9 cellular contexts compared by ENCODE assay signal in the genomic region with DNA sequence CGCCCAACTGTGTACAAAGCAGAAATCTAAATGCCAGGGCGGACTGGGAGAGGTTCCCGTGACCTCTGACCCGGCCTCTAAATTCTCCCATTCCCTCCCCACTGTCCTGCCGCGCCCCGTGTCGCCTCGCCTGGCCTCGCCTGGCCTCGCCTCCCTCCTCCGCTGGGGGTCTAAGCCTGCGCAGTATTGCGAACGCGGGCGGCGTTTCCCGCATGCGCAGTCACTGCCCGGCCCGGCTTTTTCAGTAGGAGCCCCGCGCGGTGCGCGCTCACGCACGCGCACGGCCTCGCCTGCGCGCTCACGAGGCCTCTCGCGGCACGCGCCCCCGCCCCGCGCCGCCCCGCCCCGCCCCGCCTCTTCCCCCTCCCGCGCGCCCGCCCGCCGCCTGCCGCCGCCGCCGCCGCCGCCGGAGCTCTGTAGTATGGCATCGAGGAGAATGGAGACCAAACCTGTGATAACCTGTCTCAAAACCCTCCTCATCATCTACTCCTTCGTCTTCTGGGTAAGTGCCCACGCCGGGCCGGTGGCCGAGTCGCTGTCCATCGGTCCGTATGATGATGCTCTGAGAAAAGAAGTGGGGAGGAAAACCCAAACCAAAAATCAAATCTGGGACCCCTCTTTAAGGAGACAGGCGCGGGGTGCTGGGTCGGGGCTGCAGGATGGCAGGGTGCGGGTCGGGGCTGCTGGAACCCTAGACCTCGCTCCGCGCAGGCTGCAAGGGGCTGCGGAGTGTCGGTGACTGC. TPM values are rescaled to one million over a fixed set of nuclear protein-coding genes. Genes with fewer than 3 reads are reported as not detected.
A peak's percentile ranks its signal among the peaks of the same experiment; 100 is the strongest.
DNase-seq lines count a peak whose midpoint lies in the region; ATAC-seq and TF ChIP-seq lines count a peak whose summit lies in the region.
"Had no signal": no experiment of that assay in that cellular context is flagged by ENCODE, and none has a peak within 500 bp of the region (broad histone marks: within the 10 kb centered on the region; RNA-seq: fewer than 3 reads in every experiment).

Gene TSPAN7, plus strand, starts transcription at position 417 of the 743 bp plus-strand sequence. Its CDS starts 5 bp downstream, at position 422.

- H3K36me3 ChIP-seq in psoas muscle (ENCODE audit: insufficient read depth in 1 of 2, low read depth in 1 of 2), result no peaks in the 10 kb centered on the region

- H3K4me1 ChIP-seq in right cardiac atrium (ENCODE audit: control insufficient read depth, insufficient read depth, low read length) (no peaks in the 10 kb centered on the region), psoas muscle (no peaks in the 10 kb centered on the region)

- no peaks in the 10 kb centered on the region for H3K4me1 Mint-ChIP-seq in Calu3 (ENCODE audit: low read depth, unreplicated experiment)
- H3K4me1 Mint-ChIP-seq in T-helper 2 cell treated with Interferon-gamma antibody and Interleukin-4, amounts not matched to agents 5 μg/mL and 100 μg/mL, for 36 hours (ENCODE audit: low read depth), result peaks cover 2% of the 10 kb centered on the region
- peaks cover 4% of the 10 kb centered on the region for H3K4me1 Mint-ChIP-seq in type B pancreatic cell (ENCODE audit: unreplicated experiment)

- no TSS peak for BruUV-seq in Calu3 (replicated peaks; lab: Mats Ljungman, UMichigan)

- H3K27ac ChIP-seq in angular gyrus (ENCODE audit: low read depth, low read length) (peak within 1 kb of the TSS; percentile 82), right cardiac atrium (ENCODE audit: low read length) (peak within 1 kb of the TSS; percentile 70), psoas muscle (peak within 1 kb of the TSS; percentile 86)

- H3K9me3 ChIP-seq in right cardiac atrium (ENCODE audit: control insufficient read depth, low read length), result no peaks in the 10 kb centered on the region
- no peaks in the 10 kb centered on the region for H3K9me3 ChIP-seq in psoas muscle

- H3K27me3 Mint-ChIP-seq in Calu3 (ENCODE audit: unreplicated experiment), result peaks cover 28% of the 10 kb centered on the region
- H3K27me3 Mint-ChIP-seq in T-helper 2 cell treated with Interferon-gamma antibody and Interleukin-4, amounts not matched to agents 5 μg/mL and 100 μg/mL, for 36 hours (ENCODE audit: low read depth), result peaks cover 14% of the 10 kb centered on the region
- peaks cover 5% of the 10 kb centered on the region for H3K27me3 Mint-ChIP-seq in type B pancreatic cell

- H3K36me3 Mint-ChIP-seq in Calu3 (ENCODE audit: insufficient read depth, unreplicated experiment) (peaks cover 6% of the 10 kb centered on the region), type B pancreatic cell (no peaks in the 10 kb centered on the region)
- H3K36me3 Mint-ChIP-seq in T-helper 2 cell treated with Interferon-gamma antibody and Interleukin-4, amounts not matched to agents 5 μg/mL and 100 μg/mL, for 36 hours (ENCODE audit: low read depth), result no peaks in the 10 kb centered on the region

- H3K27ac Mint-ChIP-seq in Calu3 (ENCODE audit: unreplicated experiment), result no peak within 1 kb of the TSS
- no peak within 1 kb of the TSS for H3K27ac Mint-ChIP-seq in T-helper 2 cell treated with Interferon-gamma antibody and Interleukin-4, amounts not matched to agents 5 μg/mL and 100 μg/mL, for 36 hours
- H3K27ac Mint-ChIP-seq in type B pancreatic cell, result peak within 1 kb of the TSS; percentile 51

- H3K4me3 ChIP-seq in right cardiac atrium (ENCODE audit: low read length) (peak within 1 kb of the TSS; percentile 91), psoas muscle (peak within 1 kb of the TSS; percentile 73)

- peak; percentile 81 for DNase-seq in Calu3
- DNase-seq in H4 (ENCODE audit: low spot score), result peak; percentile 60
- peak; percentile 82 for DNase-seq in NCI-H1092 treated with DMSO at 0.1 percent for 48 hours (lab: John Stamatoyannopoulos, UW)
- peak; percentile 72 for DNase-seq in T-helper 2 cell treated with Interferon-gamma antibody and Interleukin-4, amounts not matched to agents 5 μg/mL and 100 μg/mL, for 36 hours (ENCODE audit: low spot score)
- peak; percentile 87 to 95 (median 94) for DNase-seq in right cardiac atrium
- DNase-seq in psoas muscle, result peak; percentile 86 to 93
- peak; percentile 87 for DNase-seq in type B pancreatic cell (ENCODE audit: extremely low spot score, unreplicated experiment)

- no peaks in the 10 kb centered on the region for H3K27me3 ChIP-seq in right cardiac atrium (ENCODE audit: control insufficient read depth, insufficient read depth)
- peaks cover 0 to 3% (median 0%) of the 10 kb centered on the region in 3 donors for H3K27me3 ChIP-seq in psoas muscle (ENCODE audit: insufficient read depth in 3 of 3, low read length in 2 of 3)

- H3K4me3 Mint-ChIP-seq in Calu3 (ENCODE audit: low read depth, unreplicated experiment), result peak within 1 kb of the TSS; percentile 71
- peak within 1 kb of the TSS; percentile 77 for H3K4me3 Mint-ChIP-seq in T-helper 2 cell treated with Interferon-gamma antibody and Interleukin-4, amounts not matched to agents 5 μg/mL and 100 μg/mL, for 36 hours
- H3K4me3 Mint-ChIP-seq in type B pancreatic cell, result peak within 1 kb of the TSS; percentile 94

- CTCF ChIA-PET in Calu3 (lab: Charles Lee), result no interaction called here

- 1% methylated on average over 74 of the region's 78 CpGs for WGBS in right cardiac atrium
- 0 to 43% (median 1%) methylated on average over 20 to 76 of the region's 78 CpGs for WGBS in psoas muscle, 3 donors

- no peaks in the 10 kb centered on the region for H3K9me3 Mint-ChIP-seq in Calu3 (ENCODE audit: low read depth, unreplicated experiment)
- no peaks in the 10 kb centered on the region for H3K9me3 Mint-ChIP-seq in T-helper 2 cell treated with Interferon-gamma antibody and Interleukin-4, amounts not matched to agents 5 μg/mL and 100 μg/mL, for 36 hours
- no peaks in the 10 kb centered on the region for H3K9me3 Mint-ChIP-seq in type B pancreatic cell

- intact Hi-C loops in Calu3 (cut with micrococcal nuclease; ENCODE audit: unreplicated experiment) (no loop called here), right cardiac atrium (cut with DNase I) (no loop called here), psoas muscle (cut with DNase I) (no loop called here)

- TF ChIP-seq CTCF in Calu3 (IDR thresholded peaks at IDR 0.05; ENCODE audit: unreplicated experiment) (no peak), psoas muscle (IDR thresholded peaks at IDR 0.05) (no peak), type B pancreatic cell (conservative IDR thresholded peaks at IDR 0.05) (no peak)

- ATAC-seq in right cardiac atrium (peak; percentile 88 to 96), psoas muscle (peak; percentile 77 to 89 (median 86))

RNA-seq across cellular contexts. Expression of gene TSPAN7, which starts in this region (rescaled TPM):
- total RNA-seq in Calu3 (2022) (0.21 and 0.47 TPM in 2 replicates), right cardiac atrium (100 to 1,000 TPM; 113 to 155 (median 125) TPM), psoas muscle (100 to 1,000 TPM; 136 to 234 (median 171) TPM), type B pancreatic cell (ENCODE audit: low replicate concordance) (21.8 and 33.6 TPM in 2 replicates)
- total RNA-seq in H4 (2014; rRNA removed; shearing (Covaris generic)), result 8.8 and 14.6 TPM in 2 replicates
- polyA plus RNA-seq in right cardiac atrium (196 TPM), psoas muscle (10 to 100 TPM; 65.2 to 86.8 (median 68.0) TPM)
- total RNA-seq: T-helper 2 cell treated with Interferon-gamma antibody and Interleukin-4, amounts not matched to agents 100 ng/mL and 5 ng/mL, for 36 hours had no signal

Comparison
In these comparisons a context has a peak if more than half of its experiments do, and no peak if none do; other contexts are left out.
1. Peak in every context shown above with its lines: DNase-seq, ATAC-seq, H3K4me3 ChIP-seq and H3K27ac ChIP-seq.
2. Peak in DNase-seq in Calu3; RNA of the gene not detected or under 1 TPM.